In the genomic region with DNA sequence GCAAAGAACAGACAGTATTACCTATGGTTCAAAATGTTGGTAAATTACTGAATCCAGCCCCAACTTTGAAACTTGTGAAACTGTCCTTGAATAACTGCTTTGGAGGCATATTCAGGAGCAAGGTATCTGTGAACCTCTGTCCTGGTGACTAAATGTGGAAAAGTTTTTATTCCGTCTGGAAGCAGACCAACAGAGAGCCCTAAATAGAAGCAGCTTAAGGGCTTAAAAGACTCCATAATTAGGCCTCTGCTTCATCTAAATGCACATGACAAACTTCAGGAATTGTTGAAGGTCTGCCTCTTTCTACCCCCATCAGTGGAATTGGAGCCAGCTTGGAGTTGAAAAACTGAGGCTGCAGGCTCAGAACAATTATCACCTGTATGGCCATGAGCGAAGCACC, we compare ENCODE assay signal across 27 cellular contexts.
"Had no signal": no experiment of that assay in that cellular context is flagged by ENCODE, and none has a peak within 500 bp of the region (broad histone marks: within the 10 kb centered on the region; RNA-seq: fewer than 3 reads in every experiment).

No MANE protein-coding gene starts in this region.

- H3K27ac ChIP-seq: neutrophil, pancreas, prostate gland, right lobe of liver, sigmoid colon, stomach, thoracic aorta, thyroid gland, tibial nerve, upper lobe of left lung, vagina had no signal

- H3K4me3 ChIP-seq: pancreas, prostate gland, right lobe of liver, sigmoid colon, stomach, thoracic aorta, thyroid gland, tibial nerve, upper lobe of left lung, vagina had no signal

- H3K27ac Mint-ChIP-seq: naive thymus-derived CD8-positive, alpha-beta T cell; natural killer cell treated with Interleukin-12 subunit alpha and Interleukin-12 subunit beta and Interleukin-15 and Interleukin-18, amount 100 ng/mL, for 72 hours; nephron progenitor cell; stimulated activated effector memory CD8-positive, alpha-beta T cell treated with anti-CD3 and anti-CD28 coated beads, Interleukin-12 subunit alpha, Interleukin-12 subunit beta, amount 100 ng/mL, for 72 hours; stimulated activated naive B cell treated with anti-CD40 and anti-IgM and Interleukin-4, amounts not matched to agents 10 μg/mL and 1 μg/mL and 100 μg/mL, for 72 hours; stimulated activated naive CD8-positive, alpha-beta T cell treated with anti-CD3 and anti-CD28 coated beads, Interleukin-15, Interleukin-2, amounts not matched to agents 100 ng/mL and 50 ng/mL, for 24 hours had no signal

- H3K4me1 ChIP-seq: pancreas, prostate gland, right lobe of liver, sigmoid colon, thyroid gland, tibial nerve, upper lobe of left lung, vagina had no signal

- H3K27me3 ChIP-seq: neutrophil, right lobe of liver, sigmoid colon, stomach, thyroid gland, tibial nerve, upper lobe of left lung, vagina had no signal

- H3K27me3 Mint-ChIP-seq: naive thymus-derived CD8-positive, alpha-beta T cell; natural killer cell treated with Interleukin-12 subunit alpha and Interleukin-12 subunit beta and Interleukin-15 and Interleukin-18, amount 100 ng/mL, for 72 hours; stimulated activated naive B cell treated with anti-CD40 and anti-IgM and Interleukin-4, amounts not matched to agents 10 μg/mL and 1 μg/mL and 100 μg/mL, for 72 hours; stimulated activated naive CD8-positive, alpha-beta T cell treated with anti-CD3 and anti-CD28 coated beads, Interleukin-15, Interleukin-2, amounts not matched to agents 100 ng/mL and 50 ng/mL, for 24 hours had no signal

- H3K36me3 ChIP-seq: neutrophil, pancreas, prostate gland, right lobe of liver, sigmoid colon, stomach, thoracic aorta, thyroid gland, tibial nerve, upper lobe of left lung, vagina had no signal

- ATAC-seq: naive thymus-derived CD8-positive, alpha-beta T cell; natural killer cell treated with Interleukin-12 subunit alpha and Interleukin-12 subunit beta and Interleukin-15 and Interleukin-18, amount 100 ng/mL, for 72 hours; pancreas; right cardiac atrium; right lobe of liver; stimulated activated effector memory CD8-positive, alpha-beta T cell treated with anti-CD3 and anti-CD28 coated beads, Interleukin-12 subunit alpha, Interleukin-12 subunit beta, amount 100 ng/mL, for 72 hours; stimulated activated naive B cell treated with anti-CD40 and anti-IgM and Interleukin-4, amounts not matched to agents 10 μg/mL and 1 μg/mL and 100 μg/mL, for 72 hours had no signal

- H3K9me3 Mint-ChIP-seq: stimulated activated naive CD8-positive, alpha-beta T cell treated with anti-CD3 and anti-CD28 coated beads, Interleukin-15, Interleukin-2, amounts not matched to agents 100 ng/mL and 50 ng/mL, for 24 hours had no signal

- H3K4me3 Mint-ChIP-seq: naive thymus-derived CD8-positive, alpha-beta T cell; natural killer cell treated with Interleukin-12 subunit alpha and Interleukin-12 subunit beta and Interleukin-15 and Interleukin-18, amount 100 ng/mL, for 72 hours; nephron progenitor cell; stimulated activated effector memory CD8-positive, alpha-beta T cell treated with anti-CD3 and anti-CD28 coated beads, Interleukin-12 subunit alpha, Interleukin-12 subunit beta, amount 100 ng/mL, for 72 hours; stimulated activated naive B cell treated with anti-CD40 and anti-IgM and Interleukin-4, amounts not matched to agents 10 μg/mL and 1 μg/mL and 100 μg/mL, for 72 hours; stimulated activated naive CD8-positive, alpha-beta T cell treated with anti-CD3 and anti-CD28 coated beads, Interleukin-15, Interleukin-2, amounts not matched to agents 100 ng/mL and 50 ng/mL, for 24 hours had no signal

- H3K9me3 ChIP-seq: neutrophil, pancreas, prostate gland, right lobe of liver, sigmoid colon, stomach, thoracic aorta, thyroid gland, tibial nerve, upper lobe of left lung, vagina had no signal

- FAIRE-seq: pancreas, small intestine had no signal

- H3K4me1 Mint-ChIP-seq: naive thymus-derived CD8-positive, alpha-beta T cell; nephron progenitor cell; stimulated activated effector memory CD8-positive, alpha-beta T cell treated with anti-CD3 and anti-CD28 coated beads, Interleukin-12 subunit alpha, Interleukin-12 subunit beta, amount 100 ng/mL, for 72 hours; stimulated activated naive B cell treated with anti-CD40 and anti-IgM and Interleukin-4, amounts not matched to agents 10 μg/mL and 1 μg/mL and 100 μg/mL, for 72 hours had no signal

- DNase-seq: naive thymus-derived CD8-positive, alpha-beta T cell; nephron progenitor cell; nucleus accumbens; pancreas; retina; right cardiac atrium; right lobe of liver; sigmoid colon; small intestine; stimulated activated CD4-positive, alpha-beta T cell treated with anti-CD3 and anti-CD28 coated beads, Interleukin-15, amount 100 ng/mL, for 24 hours; stimulated activated CD4-positive, alpha-beta T cell treated with anti-CD3 and anti-CD28 coated beads, Interleukin-2, amount 100 ng/mL, for 24 hours; stimulated activated CD4-positive, alpha-beta T cell treated with anti-CD3 and anti-CD28 coated beads, Interleukin-2, amount 100 ng/mL, for 48 hours; stimulated activated CD4-positive, alpha-beta T cell treated with anti-CD3 and anti-CD28 coated beads, Interleukin-4, amount 100 ng/mL, for 24 hours; stimulated activated naive B cell treated with anti-CD40 and anti-IgM and Interleukin-4, amounts not matched to agents 10 μg/mL and 1 μg/mL and 100 μg/mL, for 72 hours; stimulated activated naive CD4-positive, alpha-beta T cell treated with Interleukin-2 at 50 U/mL for 16 hours; stomach; thyroid gland; trophoblast cell; upper lobe of left lung had no signal

- H3K36me3 Mint-ChIP-seq: naive thymus-derived CD8-positive, alpha-beta T cell; natural killer cell treated with Interleukin-12 subunit alpha and Interleukin-12 subunit beta and Interleukin-15 and Interleukin-18, amount 100 ng/mL, for 72 hours; stimulated activated effector memory CD8-positive, alpha-beta T cell treated with anti-CD3 and anti-CD28 coated beads, Interleukin-12 subunit alpha, Interleukin-12 subunit beta, amount 100 ng/mL, for 72 hours; stimulated activated naive B cell treated with anti-CD40 and anti-IgM and Interleukin-4, amounts not matched to agents 10 μg/mL and 1 μg/mL and 100 μg/mL, for 72 hours had no signal
